10 cellular contexts compared by ENCODE assay signal in the genomic region with DNA sequence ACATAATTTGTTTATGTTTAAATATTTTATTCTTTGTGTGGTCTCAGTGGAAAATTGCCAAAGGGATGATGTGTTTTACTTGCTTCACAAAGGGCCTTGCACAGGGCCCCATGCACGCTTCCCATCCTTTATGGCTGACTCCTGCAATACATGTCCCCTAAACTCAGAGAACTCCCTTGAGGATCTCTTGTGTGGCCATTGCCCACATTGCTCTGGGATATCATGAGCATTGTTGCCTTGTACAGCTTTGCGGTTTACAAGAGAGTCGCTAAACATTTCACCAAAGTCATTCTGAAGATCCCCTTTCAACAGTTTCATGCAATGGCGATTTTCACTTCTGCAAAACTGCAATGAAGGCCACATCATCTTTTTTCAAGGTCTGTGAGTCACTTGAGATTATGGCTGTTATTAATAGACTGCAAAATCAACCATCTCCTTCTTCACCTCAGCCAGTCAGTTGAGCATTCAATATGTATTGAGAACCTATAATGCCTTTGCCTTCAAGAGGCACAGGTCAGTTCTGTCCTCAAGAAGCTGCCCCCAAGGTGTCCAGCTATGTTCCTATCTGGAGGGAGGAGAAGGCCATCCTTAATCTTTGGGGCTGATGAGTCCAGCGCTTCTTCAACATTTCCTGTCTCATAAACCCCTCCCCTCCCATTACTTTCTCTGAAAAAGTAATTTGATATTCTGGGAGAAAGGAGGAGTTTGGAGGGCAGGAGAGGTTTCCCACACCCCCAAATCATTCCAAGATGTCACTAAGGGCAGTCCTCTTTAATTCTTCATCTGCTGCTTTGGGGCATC.
DNase-seq lines count a peak whose midpoint lies in the region; ATAC-seq and TF ChIP-seq lines count a peak whose summit lies in the region.
"Had no signal": no experiment of that assay in that cellular context is flagged by ENCODE, and none has a peak within 500 bp of the region (broad histone marks: within the 10 kb centered on the region; RNA-seq: fewer than 3 reads in every experiment).

No MANE protein-coding gene starts in this region.

- no peaks in the 10 kb centered on the region for H3K36me3 Mint-ChIP-seq in effector memory CD8-positive, alpha-beta T cell (ENCODE audit: insufficient read depth)

- no peak for DNase-seq in effector memory CD8-positive, alpha-beta T cell
- DNase-seq in SHP77 treated with DMSO at 0.1 percent for 48 hours (lab: John Stamatoyannopoulos, UW) (no peak), HAP-1 (ENCODE audit: low spot score in 2 of 2) (no peak), NCI-H128 (lab: John Stamatoyannopoulos, UW; ENCODE audit: unreplicated experiment) (no peak), vagina (ENCODE audit: extremely low spot score in 2 of 2) (no peak)
- DNase-seq: NCI-H146 had no signal

- H3K27ac ChIP-seq in vagina = no peak overlapping the region
- H3K27ac ChIP-seq: hepatocyte had no signal

- peaks cover 0 to 11% of the 10 kb centered on the region in 2 donors for H3K27me3 Mint-ChIP-seq in effector memory CD8-positive, alpha-beta T cell

- TF ChIP-seq CTCF in vagina (IDR thresholded peaks at IDR 0.05) = no peak

- H3K9me3 ChIP-seq in HAP-1 = no peaks in the 10 kb centered on the region
- H3K9me3 ChIP-seq in vagina = no peaks in the 10 kb centered on the region

- in situ Hi-C loops in HAP-1 (cut with MboI; ENCODE audit: low sequenced_read_pairs) = no loop called here

- H3K27me3 ChIP-seq in HAP-1 (ENCODE audit: low read depth) (no peaks in the 10 kb centered on the region), vagina (no peaks in the 10 kb centered on the region)
- H3K27me3 ChIP-seq: hepatocyte had no signal

- H3K36me3 ChIP-seq in HAP-1 (replicated peaks) = no peaks in the 10 kb centered on the region
- H3K36me3 ChIP-seq in vagina = no peaks in the 10 kb centered on the region

- H3K4me1 Mint-ChIP-seq in effector memory CD8-positive, alpha-beta T cell (ENCODE audit: low read depth in 2 of 2) = no peaks in the 10 kb centered on the region

- peaks cover 0 to 5% of the 10 kb centered on the region in 2 donors for H3K9me3 Mint-ChIP-seq in effector memory CD8-positive, alpha-beta T cell

- ATAC-seq in GM18502 (IDR thresholded peaks at IDR 0.05; ENCODE audit: poor library complexity, unreplicated experiment) (peak; percentile 99), GM21447 (IDR thresholded peaks at IDR 0.05; ENCODE audit: unreplicated experiment) (peak; percentile 99), HG03354 (IDR thresholded peaks at IDR 0.05; ENCODE audit: poor library complexity, severe bottlenecking, unreplicated experiment) (peak; percentile 98)
- peak; percentile 37 for ATAC-seq in effector memory CD8-positive, alpha-beta T cell (replicated peaks)

- no peak overlapping the region for H3K4me3 Mint-ChIP-seq in effector memory CD8-positive, alpha-beta T cell

- no peaks in the 10 kb centered on the region for H3K4me1 ChIP-seq in HAP-1
- H3K4me1 ChIP-seq in vagina = no peaks in the 10 kb centered on the region

- H3K27ac Mint-ChIP-seq in effector memory CD8-positive, alpha-beta T cell = no peak overlapping the region

- intact Hi-C loops in vagina (cut with DNase I) = no loop called here

- no peak overlapping the region for H3K4me3 ChIP-seq in HAP-1
- H3K4me3 ChIP-seq in vagina = no peak overlapping the region
- H3K4me3 ChIP-seq: hepatocyte had no signal

- TF ChIP-seq POLR2A in vagina (IDR thresholded peaks at IDR 0.05) = no peak

Comparison
In these comparisons a context has a peak if more than half of its experiments do, and no peak if none do; other contexts are left out.
1. ATAC-seq: peak in every context shown above with its lines; median percentile 99 in GM18502; 99 in GM21447; 98 in HG03354; 37 in effector memory CD8-positive, alpha-beta T cell.